In genomic region chr1:76425104-76425842, GRCh38 we compare ENCODE assay signal across 11 cellular contexts.
DNase-seq lines count a peak whose midpoint lies in the region; ATAC-seq and TF ChIP-seq lines count a peak whose summit lies in the region.
"Had no signal": no experiment of that assay in that cellular context is flagged by ENCODE, and none has a peak within 500 bp of the region (broad histone marks: within the 10 kb centered on the region; RNA-seq: fewer than 3 reads in every experiment).

No MANE protein-coding gene starts in this region.

- no peaks in the 10 kb centered on the region for H3K27me3 Mint-ChIP-seq in osteocyte (ENCODE audit: unreplicated experiment)

- no peak overlapping the region for H3K9ac ChIP-seq in Karpas-422 (ENCODE audit: low read length)

- peak; percentile 95 for ATAC-seq in GM19035 (IDR thresholded peaks at IDR 0.05; ENCODE audit: unreplicated experiment)
- ATAC-seq in HG02798 (IDR thresholded peaks at IDR 0.05; ENCODE audit: poor library complexity, unreplicated experiment) = peak; percentile 94
- ATAC-seq in GM21423 (IDR thresholded peaks at IDR 0.05; ENCODE audit: unreplicated experiment) = no peak
- no peak for ATAC-seq in left colon

- H3K4me2 ChIP-seq in Karpas-422 (ENCODE audit: low read depth, low read length, poor library complexity, severe bottlenecking) = peak overlapping the region; percentile 29

- H3K36me3 ChIP-seq in Karpas-422 (ENCODE audit: insufficient read depth, low read length) = no peaks in the 10 kb centered on the region
- H3K36me3 ChIP-seq: adrenal gland had no signal

- H3K27ac ChIP-seq in Karpas-422 (ENCODE audit: low read length) = no peak overlapping the region
- H3K27ac ChIP-seq: adrenal gland had no signal

- peak overlapping the region; percentile 77 for H3K27ac Mint-ChIP-seq in osteocyte (ENCODE audit: unreplicated experiment)

- peak overlapping the region; percentile 21; the same call in 1 of the 2 replicates for H3K4me3 ChIP-seq in Karpas-422 (ENCODE audit: low read length)
- H3K4me3 ChIP-seq: adrenal gland had no signal

- no peak for TF ChIP-seq CTCF in osteocyte (IDR thresholded peaks at IDR 0.05)

- peaks cover 13% of the 10 kb centered on the region for H3K4me1 ChIP-seq in Karpas-422 (ENCODE audit: low read length)
- H3K4me1 ChIP-seq: adrenal gland had no signal

- peak; percentile 66 for DNase-seq in Karpas-422
- DNase-seq in osteocyte (ENCODE audit: extremely low spot score, unreplicated experiment) = no peak
- DNase-seq in T-helper 9 cell = no peak
- no peak for DNase-seq in NCI-H2227 (lab: John Stamatoyannopoulos, UW; ENCODE audit: unreplicated experiment)
- no peak for DNase-seq in left colon
- DNase-seq: adrenal gland, kidney, NCI-H524 had no signal

- H2AFZ ChIP-seq in Karpas-422 (ENCODE audit: low read length) = no peak overlapping the region

- H3K9me2 ChIP-seq in Karpas-422 (replicated peaks; ENCODE audit: insufficient read depth, low read length) = no peaks in the 10 kb centered on the region

- H3K9me3 Mint-ChIP-seq in osteocyte (ENCODE audit: unreplicated experiment) = no peaks in the 10 kb centered on the region

- no peaks in the 10 kb centered on the region for H3K79me2 ChIP-seq in Karpas-422 (ENCODE audit: low read length)

- no peaks in the 10 kb centered on the region for H4K20me1 ChIP-seq in Karpas-422 (ENCODE audit: insufficient read depth, low read depth, low read length)

- no peaks in the 10 kb centered on the region for H3K9me3 ChIP-seq in Karpas-422 (ENCODE audit: low read length)
- H3K9me3 ChIP-seq: adrenal gland had no signal

- H3K4me3 Mint-ChIP-seq in osteocyte (ENCODE audit: unreplicated experiment) = no peak overlapping the region

- H3K36me3 Mint-ChIP-seq in osteocyte (ENCODE audit: unreplicated experiment) = no peaks in the 10 kb centered on the region

- peaks cover 34% of the 10 kb centered on the region for H3K4me1 Mint-ChIP-seq in osteocyte (ENCODE audit: unreplicated experiment)

- no peaks in the 10 kb centered on the region for H3K27me3 ChIP-seq in Karpas-422 (ENCODE audit: low read length)
- H3K27me3 ChIP-seq: adrenal gland had no signal

- intact Hi-C loops in left colon (cut with DNase I, micrococcal nuclease) = no loop called here

Comparison
In these comparisons a context has a peak if more than half of its experiments do, and no peak if none do; other contexts are left out.
1. ATAC-seq: peak in GM19035 (single experiment) and HG02798 (single experiment); none in GM21423 (single experiment) and left colon (single experiment).